In the genomic region with DNA sequence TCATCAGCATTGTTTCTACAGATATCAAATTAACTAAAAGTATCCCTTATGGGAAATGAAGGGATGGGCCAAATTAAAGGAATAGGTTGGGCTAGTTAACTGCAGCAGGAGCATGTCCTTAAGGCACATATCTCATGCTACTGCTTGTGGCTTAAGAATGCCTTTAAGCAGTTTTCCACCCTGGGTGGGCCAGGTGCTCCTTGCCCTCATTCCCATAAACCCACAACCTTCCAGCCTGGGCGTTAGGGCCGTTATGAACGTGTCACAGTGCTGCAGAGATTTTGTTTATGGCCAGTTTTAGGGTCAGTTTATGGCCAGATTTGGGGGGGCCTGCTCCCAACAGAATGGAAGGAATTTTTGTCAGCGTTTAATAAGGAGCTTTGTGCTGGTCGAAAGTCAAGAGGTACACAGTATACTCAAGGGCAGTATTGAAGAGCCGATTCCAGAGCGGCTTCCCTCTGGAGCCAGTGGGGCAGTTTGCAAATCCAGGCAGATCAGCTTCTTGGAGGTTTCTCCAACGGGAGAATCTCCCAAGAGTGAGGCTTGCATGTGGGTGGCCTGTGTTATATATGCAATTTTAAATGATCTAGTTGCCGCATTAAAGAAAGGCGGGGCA, we compare ENCODE assay signal across 23 cellular contexts.
"Had no signal": no experiment of that assay in that cellular context is flagged by ENCODE, and none has a peak within 500 bp of the region (broad histone marks: within the 10 kb centered on the region; RNA-seq: fewer than 3 reads in every experiment).

No MANE protein-coding gene starts in this region.

- H3K9me3 Mint-ChIP-seq: activated CD4-positive, alpha-beta T cell treated with anti-CD3 and anti-CD28 coated beads, Interleukin-2, amount 10 ng/mL, durations not matched to agents 7 days and 5 days; activated CD8-positive, alpha-beta T cell treated with anti-CD3 and anti-CD28 coated beads for 36 hours; activated naive CD8-positive, alpha-beta T cell treated with anti-CD3 and anti-CD28 coated beads, Interleukin-2, amount 10 ng/mL, durations not matched to agents 7 days and 5 days; activated T-helper 2 cell treated with anti-CD3 and anti-CD28 coated beads, Interferon-gamma antibody, Interleukin-2, Interleukin-4, amounts not matched to agents 10 μg/mL and 5 μg/mL and 100 μg/mL, durations not matched to agents 14 hours and 24 hours and 36 hours; naive B cell; neural progenitor cell; T-helper 2 cell treated with Interferon-gamma antibody and Interleukin-4, amounts not matched to agents 5 μg/mL and 100 μg/mL, for 36 hours had no signal

- H3K27me3 Mint-ChIP-seq: activated CD4-positive, alpha-beta T cell treated with anti-CD3 and anti-CD28 coated beads, Interleukin-2, amount 10 ng/mL, durations not matched to agents 7 days and 5 days; activated CD8-positive, alpha-beta memory T cell treated with anti-CD3 and anti-CD28 coated beads, Interleukin-2, amount 10 ng/mL, durations not matched to agents 7 days and 5 days; activated CD8-positive, alpha-beta T cell treated with anti-CD3 and anti-CD28 coated beads for 36 hours; activated naive CD8-positive, alpha-beta T cell treated with anti-CD3 and anti-CD28 coated beads, Interleukin-2, amount 10 ng/mL, durations not matched to agents 7 days and 5 days; naive B cell had no signal

- ATAC-seq: activated CD8-positive, alpha-beta memory T cell treated with anti-CD3 and anti-CD28 coated beads, Interleukin-2, amount 10 ng/mL, durations not matched to agents 7 days and 5 days; activated CD8-positive, alpha-beta T cell treated with anti-CD3 and anti-CD28 coated beads for 36 hours; left lung had no signal

- H3K4me3 Mint-ChIP-seq: activated CD4-positive, alpha-beta T cell treated with anti-CD3 and anti-CD28 coated beads, Interleukin-2, amount 10 ng/mL, durations not matched to agents 7 days and 5 days; activated CD8-positive, alpha-beta memory T cell treated with anti-CD3 and anti-CD28 coated beads, Interleukin-2, amount 10 ng/mL, durations not matched to agents 7 days and 5 days; activated CD8-positive, alpha-beta T cell treated with anti-CD3 and anti-CD28 coated beads for 36 hours; activated naive CD8-positive, alpha-beta T cell treated with anti-CD3 and anti-CD28 coated beads, Interleukin-2, amount 10 ng/mL, durations not matched to agents 7 days and 5 days; neural progenitor cell; T-helper 2 cell treated with Interferon-gamma antibody and Interleukin-4, amounts not matched to agents 5 μg/mL and 100 μg/mL, for 36 hours had no signal

- H3K36me3 ChIP-seq: left lung, neural progenitor cell, tibial nerve, uterus had no signal

- H3K27ac Mint-ChIP-seq: activated CD8-positive, alpha-beta memory T cell treated with anti-CD3 and anti-CD28 coated beads, Interleukin-2, amount 10 ng/mL, durations not matched to agents 7 days and 5 days; activated CD8-positive, alpha-beta T cell treated with anti-CD3 and anti-CD28 coated beads for 36 hours; activated naive CD8-positive, alpha-beta T cell treated with anti-CD3 and anti-CD28 coated beads, Interleukin-2, amount 10 ng/mL, durations not matched to agents 7 days and 5 days; neural progenitor cell; progenitor cell of endocrine pancreas; T-helper 2 cell treated with Interferon-gamma antibody and Interleukin-4, amounts not matched to agents 5 μg/mL and 100 μg/mL, for 36 hours had no signal

- H3K27me3 ChIP-seq: foreskin keratinocyte, left lung, neural progenitor cell, stomach, suprapubic skin, tibial nerve, uterus had no signal

- H3K9me3 ChIP-seq: left lung, stomach, suprapubic skin, tibial nerve, uterus had no signal

- H3K27ac ChIP-seq: epithelial cell of prostate, foreskin keratinocyte, left lung, neural progenitor cell, stomach, suprapubic skin, tibial nerve, uterus, VCaP had no signal

- DNase-seq: activated CD4-positive, alpha-beta T cell treated with anti-CD3 and anti-CD28 coated beads, Interleukin-2, amount 10 ng/mL, durations not matched to agents 7 days and 5 days; activated CD4-positive, CD25-positive, alpha-beta regulatory T cell treated with anti-CD3 and anti-CD28 coated beads, Interleukin-2, amount 50 U/mL, for 72 hours; activated CD8-positive, alpha-beta memory T cell treated with anti-CD3 and anti-CD28 coated beads, Interleukin-2, amount 10 ng/mL, durations not matched to agents 7 days and 5 days; activated CD8-positive, alpha-beta T cell treated with anti-CD3 and anti-CD28 coated beads for 36 hours; activated naive CD4-positive, alpha-beta T cell treated with Interleukin-2 at 50 U/mL for 16 hours; activated naive CD8-positive, alpha-beta T cell treated with anti-CD3 and anti-CD28 coated beads, Interleukin-2, amount 10 ng/mL, durations not matched to agents 7 days and 5 days; activated T-cell treated with anti-CD3 and anti-CD28 coated beads for 4 hours; amniotic stem cell; foreskin keratinocyte; left lung; naive B cell; retina; stomach; uterus had no signal

- H3K4me2 ChIP-seq: neural progenitor cell had no signal

- H3K9ac ChIP-seq: neural progenitor cell had no signal

- H3K4me3 ChIP-seq: left lung, lung, neural progenitor cell, stomach, suprapubic skin, tibial nerve, uterus had no signal

- H2AFZ ChIP-seq: neural progenitor cell had no signal

- H3K4me1 ChIP-seq: left lung, tibial nerve, uterus had no signal
